19 cellular contexts compared by ENCODE assay signal in the genomic region with DNA sequence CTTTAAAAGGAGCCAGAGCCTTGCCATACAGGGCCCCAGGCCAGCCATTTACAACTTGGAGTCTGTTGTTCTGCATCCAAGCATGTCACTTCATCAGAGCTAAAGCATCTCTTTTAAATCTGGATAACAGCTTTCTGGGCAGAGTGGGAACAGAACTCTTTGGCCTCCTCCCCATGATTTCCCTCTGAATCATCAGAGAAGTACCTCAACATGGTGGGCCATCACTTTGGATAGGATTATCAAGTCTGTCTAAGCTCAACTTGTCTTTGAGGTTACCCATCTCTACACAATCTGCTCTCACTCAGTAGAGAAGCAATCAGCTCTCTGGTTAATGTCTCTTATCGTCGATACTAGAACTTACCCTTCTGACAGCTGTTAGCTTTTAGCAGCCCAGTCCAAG.
DNase-seq lines count a peak whose midpoint lies in the region; FAIRE-seq and TF ChIP-seq lines count a peak whose summit lies in the region.
"Had no signal": no experiment of that assay in that cellular context is flagged by ENCODE, and none has a peak within 500 bp of the region (broad histone marks: within the 10 kb centered on the region; RNA-seq: fewer than 3 reads in every experiment).

No MANE protein-coding gene starts in this region.

- H3K4me1 Mint-ChIP-seq in MCF 10A (ENCODE audit: insufficient read depth, unreplicated experiment): peaks cover 19% of the 10 kb centered on the region

- H3K4me1 ChIP-seq in mammary epithelial cell (ENCODE audit: insufficient read depth, low read length) (peaks cover 12% of the 10 kb centered on the region), keratinocyte (ENCODE audit: control insufficient read depth, extremely low read depth, insufficient read depth, low read length) (peaks cover 15% of the 10 kb centered on the region), smooth muscle cell (ENCODE audit: low read depth) (peaks cover 3% of the 10 kb centered on the region)
- H3K4me1 ChIP-seq: BLaER1 treated with 17β-estradiol and CSF1 and Interleukin-3, amounts not matched to agents 10 nM and 100 nM had no signal

- H3K36me3 Mint-ChIP-seq in MCF 10A (ENCODE audit: insufficient read depth, unreplicated experiment): no peaks in the 10 kb centered on the region
- H3K36me3 Mint-ChIP-seq: CD8-positive, alpha-beta T cell had no signal

- H3K27me3 ChIP-seq in mammary epithelial cell (ENCODE audit: insufficient read depth, low read length) (no peaks in the 10 kb centered on the region), keratinocyte (ENCODE audit: control insufficient read depth, extremely low read depth, insufficient read depth, low read length) (no peaks in the 10 kb centered on the region), smooth muscle cell (ENCODE audit: low read depth) (no peaks in the 10 kb centered on the region)
- H3K27me3 ChIP-seq: BLaER1 treated with 17β-estradiol and CSF1 and Interleukin-3, amounts not matched to agents 10 nM and 100 nM had no signal

- dilution Hi-C loops in mammary epithelial cell (cut with HindIII; ENCODE audit: low sequenced_read_pairs): no loop called here
- dilution Hi-C loops in keratinocyte (cut with MboI; ENCODE audit: extremely low pct_ligation_motif_present, low sequenced_read_pairs): no loop called here

- no peak overlapping the region for H3K27ac Mint-ChIP-seq in MCF 10A (ENCODE audit: low read depth, unreplicated experiment)
- H3K27ac Mint-ChIP-seq: CD8-positive, alpha-beta T cell had no signal

- peaks cover 11% of the 10 kb centered on the region for H3F3A ChIP-seq in smooth muscle cell (ENCODE audit: low read depth)

- H3K9me3 ChIP-seq in mammary epithelial cell (replicated peaks; ENCODE audit: insufficient read depth, low read length) (no peaks in the 10 kb centered on the region), keratinocyte (ENCODE audit: control insufficient read depth, low read depth, low read length) (no peaks in the 10 kb centered on the region), smooth muscle cell (replicated peaks; ENCODE audit: low read depth) (no peaks in the 10 kb centered on the region)
- H3K9me3 ChIP-seq: BLaER1 treated with 17β-estradiol and CSF1 and Interleukin-3, amounts not matched to agents 10 nM and 100 nM had no signal

- H3K4me2 ChIP-seq in mammary epithelial cell (ENCODE audit: insufficient read depth, low read depth, low read length): no peak overlapping the region
- no peak overlapping the region for H3K4me2 ChIP-seq in keratinocyte (ENCODE audit: control insufficient read depth, extremely low read depth, insufficient read depth, low read depth, low read length)
- H3K4me2 ChIP-seq in smooth muscle cell: peak overlapping the region; percentile 23
- H3K4me2 ChIP-seq: BLaER1 treated with 17β-estradiol and CSF1 and Interleukin-3, amounts not matched to agents 10 nM and 100 nM had no signal

- no peak for FAIRE-seq in keratinocyte (lab: Jason Lieb, UNC)
- FAIRE-seq: A204.1, K562 had no signal

- H3K4me3 ChIP-seq in mammary epithelial cell (replicated peaks in 1 of 3; ENCODE audit: insufficient read depth in 1 of 3, low read depth in 2 of 3, low read length in 3 of 3): no peak overlapping the region
- H3K4me3 ChIP-seq in keratinocyte (ENCODE audit: control insufficient read depth in 2 of 3, extremely low read depth in 1 of 3, insufficient read depth in 2 of 3, low read depth in 1 of 3, low read length in 3 of 3): no peak overlapping the region
- no peak overlapping the region for H3K4me3 ChIP-seq in smooth muscle cell
- H3K4me3 ChIP-seq: BLaER1 treated with 17β-estradiol and CSF1 and Interleukin-3, amounts not matched to agents 10 nM and 100 nM; K562; SK-N-MC had no signal

- BruUV-seq in mammary epithelial cell (replicated peaks; lab: Mats Ljungman, UMichigan) (no TSS peak), MCF 10A (replicated peaks; lab: Mats Ljungman, UMichigan) (no TSS peak)

- H2AFZ ChIP-seq in mammary epithelial cell (ENCODE audit: low read depth, low read length) (peak overlapping the region; percentile 22), keratinocyte (ENCODE audit: control insufficient read depth, low read length) (peak overlapping the region; percentile 62), smooth muscle cell (ENCODE audit: low read depth) (peak overlapping the region; percentile 64)

- H3K9me3 Mint-ChIP-seq in MCF 10A (ENCODE audit: unreplicated experiment): no peaks in the 10 kb centered on the region
- H3K9me3 Mint-ChIP-seq: CD8-positive, alpha-beta T cell had no signal

- DNase-seq in mammary epithelial cell (no peak), MCF 10A (ENCODE audit: unreplicated experiment) (no peak), SK-N-DZ (ENCODE audit: low spot score) (peak; percentile 77), keratinocyte (ENCODE audit: low read depth, low spot score) (no peak), smooth muscle cell (lab: John Stamatoyannopoulos, UW; ENCODE audit: unreplicated experiment) (no peak), NOMO-1 treated with dmso at 0.1 percent for 144 hours (lab: John Stamatoyannopoulos, UW; ENCODE audit: unreplicated experiment) (no peak), 8988T (no peak)
- DNase-seq in activated naive CD4-positive, alpha-beta T cell treated with Interleukin-2 at 50 U/mL for 16 hours: no peak
- DNase-seq: CD8-positive, alpha-beta T cell; H7; NCI-H1694 treated with DMSO at 0.1 percent for 48 hours; NCI-H510A treated with DMSO at 0.1 percent for 48 hours; NCI-H774; OCI-M1; Right ventricle myocardium superior had no signal

- no peaks in the 10 kb centered on the region for H3K36me3 ChIP-seq in mammary epithelial cell (ENCODE audit: insufficient read depth, low read length)
- no peaks in the 10 kb centered on the region for H3K36me3 ChIP-seq in keratinocyte (ENCODE audit: control insufficient read depth in 2 of 2, extremely low read depth in 1 of 2, insufficient read depth in 2 of 2, low read length in 2 of 2)
- no peaks in the 10 kb centered on the region for H3K36me3 ChIP-seq in smooth muscle cell (ENCODE audit: low read depth)
- H3K36me3 ChIP-seq: BLaER1 treated with 17β-estradiol and CSF1 and Interleukin-3, amounts not matched to agents 10 nM and 100 nM had no signal

- WGBS in mammary epithelial cell (ENCODE audit: low coverage, missing lambda C conversion rate): 93% methylated on average over 2 of the region's 2 CpGs
- WGBS in smooth muscle cell (ENCODE audit: low lambda C conversion rate): 3% methylated on average over 2 of the region's 2 CpGs

- H4K20me1 ChIP-seq in mammary epithelial cell (ENCODE audit: insufficient read depth, low read length) (no peaks in the 10 kb centered on the region), keratinocyte (ENCODE audit: control insufficient read depth, extremely low read depth, insufficient read depth, low read length) (no peaks in the 10 kb centered on the region), smooth muscle cell (ENCODE audit: low read depth) (no peaks in the 10 kb centered on the region)
- H4K20me1 ChIP-seq: BLaER1 treated with 17β-estradiol and CSF1 and Interleukin-3, amounts not matched to agents 10 nM and 100 nM had no signal

- H3K79me2 ChIP-seq in mammary epithelial cell (ENCODE audit: insufficient read depth, low read length): no peaks in the 10 kb centered on the region
- no peaks in the 10 kb centered on the region for H3K79me2 ChIP-seq in keratinocyte (ENCODE audit: control insufficient read depth, insufficient read depth, low read length)
- no peaks in the 10 kb centered on the region for H3K79me2 ChIP-seq in smooth muscle cell (ENCODE audit: low read depth)

- H3K4me3 Mint-ChIP-seq in MCF 10A (ENCODE audit: unreplicated experiment): no peak overlapping the region
- H3K4me3 Mint-ChIP-seq: CD8-positive, alpha-beta T cell had no signal

- H3K27me3 Mint-ChIP-seq in MCF 10A (ENCODE audit: insufficient read depth, unreplicated experiment): no peaks in the 10 kb centered on the region

- intact Hi-C loops in mammary epithelial cell (cut with micrococcal nuclease): no loop called here
- intact Hi-C loops in MCF 10A (cut with micrococcal nuclease): loop anchor here (10.0 kb wide), 1 partner anchor 293 kb away; the partner anchor contains the start of genes LRRIQ1 and TSPAN19

- TF ChIP-seq CTCF in mammary epithelial cell (conservative IDR thresholded peaks at IDR 0.05 in 1 of 2, IDR thresholded peaks at IDR 0.05 in 1 of 2; ENCODE audit: extremely low read depth in 1 of 2, insufficient read depth in 1 of 2, low read depth in 1 of 2, low read length in 2 of 2): no peak
- TF ChIP-seq CTCF in MCF 10A (IDR thresholded peaks at IDR 0.05; ENCODE audit: unreplicated experiment): no peak
- no peak for TF ChIP-seq CTCF in keratinocyte (optimal IDR thresholded peaks at IDR 0.05 in 1 of 3, IDR thresholded peaks at IDR 0.05 in 1 of 3, conservative IDR thresholded peaks at IDR 0.05 in 1 of 3; ENCODE audit: extremely low read depth in 1 of 3, insufficient read depth in 2 of 3, low read length in 3 of 3)
- TF ChIP-seq CTCF in smooth muscle cell (IDR thresholded peaks at IDR 0.05; ENCODE audit: borderline replicate concordance, insufficient read depth, poor library complexity, severe bottlenecking): no peak

- H3K9ac ChIP-seq in mammary epithelial cell (ENCODE audit: insufficient read depth, low read length) (no peak overlapping the region), keratinocyte (ENCODE audit: control insufficient read depth, extremely low read depth, insufficient read depth, low read length) (no peak overlapping the region), smooth muscle cell (ENCODE audit: low read depth) (no peak overlapping the region)
- H3K9ac ChIP-seq: BLaER1 treated with 17β-estradiol and CSF1 and Interleukin-3, amounts not matched to agents 10 nM and 100 nM had no signal

- CTCF ChIA-PET in mammary epithelial cell (lab: Charles Lee; ENCODE audit: low non-redundant PET) (no interaction called here), MCF 10A (lab: Yijun Ruan, JAX) (no interaction called here)

- POLR2A ChIA-PET in MCF 10A (lab: Yijun Ruan, JAX): no interaction called here

- in situ Hi-C loops in mammary epithelial cell (cut with MboI; ENCODE audit: low sequenced_read_pairs in 2 of 2): no loop called here

- H3K27ac ChIP-seq in mammary epithelial cell (ENCODE audit: insufficient read depth, low read depth, low read length) (no peak overlapping the region), keratinocyte (ENCODE audit: control insufficient read depth, insufficient read depth, low read length) (no peak overlapping the region), smooth muscle cell (ENCODE audit: low read depth) (peak overlapping the region; percentile 32)
- H3K27ac ChIP-seq: BLaER1 treated with 17β-estradiol and CSF1 and Interleukin-3, amounts not matched to agents 10 nM and 100 nM; SK-N-MC had no signal

- no peaks in the 10 kb centered on the region for H3K9me1 ChIP-seq in keratinocyte (ENCODE audit: control insufficient read depth, extremely low read depth, insufficient read depth, low read length)
